ENCODE assay signal across 26 cellular contexts in the genomic region with DNA sequence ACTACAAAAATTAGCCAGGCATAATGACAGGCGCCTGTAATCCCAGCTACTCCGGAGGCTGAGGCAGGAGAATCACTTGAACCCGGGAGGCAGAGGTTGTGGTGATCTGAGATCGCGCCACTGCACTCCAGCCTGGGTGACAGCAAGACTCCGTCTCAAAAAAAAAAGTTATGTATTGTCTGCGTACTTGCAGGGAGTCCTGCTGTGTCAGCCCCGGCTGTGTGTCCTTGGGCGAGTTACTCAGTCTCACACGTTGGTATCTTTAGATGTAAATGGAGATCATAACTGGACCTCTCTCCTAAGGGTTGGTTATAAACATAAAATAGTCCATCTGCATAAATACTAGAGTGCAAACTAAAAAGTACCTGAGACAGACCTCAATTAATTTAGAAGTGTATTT. TPM values are rescaled to one million over a fixed set of nuclear protein-coding genes. Genes with fewer than 3 reads are reported as not detected.
DNase-seq lines count a peak whose midpoint lies in the region; ATAC-seq and TF ChIP-seq lines count a peak whose summit lies in the region.
"Had no signal": no experiment of that assay in that cellular context is flagged by ENCODE, and none has a peak within 500 bp of the region (broad histone marks: within the 10 kb centered on the region; RNA-seq: fewer than 3 reads in every experiment).

No MANE protein-coding gene starts in this region.

- peaks cover 11% of the 10 kb centered on the region for H3K36me3 Mint-ChIP-seq in activated naive CD8-positive, alpha-beta T cell treated with anti-CD3 and anti-CD28 coated beads, Interleukin-2, amount 10 ng/mL, durations not matched to agents 7 days and 5 days
- H3K36me3 Mint-ChIP-seq in activated naive CD8-positive, alpha-beta T cell treated with anti-CD3 and anti-CD28 coated beads, Interleukin-2, amount 50 U/mL, for 24 hours (ENCODE audit: low read depth): peaks cover 15% of the 10 kb centered on the region
- H3K36me3 Mint-ChIP-seq: naive B cell had no signal

- H2AFZ ChIP-seq in PC-9: no peak overlapping the region

- no peaks in the 10 kb centered on the region for H3K9me2 ChIP-seq in PC-9 (ENCODE audit: insufficient read depth)

- H3K27ac ChIP-seq in gastroesophageal sphincter (peak overlapping the region in 3 of 4 donors; percentile 76 to 86 (median 85)), skeletal muscle tissue (ENCODE audit: low read depth, low read length) (peak overlapping the region; percentile 93), PC-9 (no peak overlapping the region)
- H3K27ac ChIP-seq: brain microvascular endothelial cell, epithelial cell of prostate, KMS-11 had no signal

- H3K36me3 ChIP-seq in gastroesophageal sphincter (peaks cover 0 to 25% of the 10 kb centered on the region in 2 donors), skeletal muscle tissue (ENCODE audit: control insufficient read depth in 3 of 3, insufficient read depth in 3 of 3, low read length in 3 of 3) (peaks cover 9 to 16% (median 15%) of the 10 kb centered on the region in 3 donors), PC-9 (ENCODE audit: low read depth) (0 out of 2 replicates have a peak, but pooled peaks cover 6% of the 10 kb centered on the region)
- H3K36me3 ChIP-seq: MG63 had no signal

- peak overlapping the region in 2 of 3 donors; percentile 64 to 87 for H3K9ac ChIP-seq in skeletal muscle tissue (ENCODE audit: low read depth in 1 of 3, low read length in 3 of 3)
- H3K9ac ChIP-seq: KMS-11 had no signal

- no peaks in the 10 kb centered on the region for H3K27me3 ChIP-seq in gastroesophageal sphincter
- H3K27me3 ChIP-seq in skeletal muscle tissue (ENCODE audit: control insufficient read depth in 3 of 3, insufficient read depth in 3 of 3, low read length in 3 of 3): no peaks in the 10 kb centered on the region
- H3K27me3 ChIP-seq in PC-9 (ENCODE audit: insufficient read depth, low read depth): no peaks in the 10 kb centered on the region
- H3K27me3 ChIP-seq: brain microvascular endothelial cell, left lung, MG63, suprapubic skin had no signal

- intact Hi-C loops in PC-9 (cut with micrococcal nuclease; ENCODE audit: unreplicated experiment): no loop called here

- POLR2A ChIA-PET in activated naive CD8-positive, alpha-beta T cell treated with anti-CD3 and anti-CD28 coated beads, Interleukin-2, amount 10 ng/mL, durations not matched to agents 7 days and 5 days (lab: Charles Lee): no interaction called here
- POLR2A ChIA-PET in PC-9 (lab: Charles Lee; ENCODE audit: unreplicated experiment): no interaction called here
- POLR2A ChIA-PET in HEK293T (lab: Yijun Ruan, JAX): interaction anchor here (1.1 to 2.8 kb wide), 3 partner anchors 22 to 180 kb away, joined by 3 to 11 read pairs (median 4); a partner anchor contains a TSS

- no peak for TF ChIP-seq POLR2A in gastroesophageal sphincter (IDR thresholded peaks at IDR 0.05)

- no peak for ATAC-seq in activated naive CD8-positive, alpha-beta T cell treated with anti-CD3 and anti-CD28 coated beads, Interleukin-2, amount 10 ng/mL, durations not matched to agents 7 days and 5 days (ENCODE audit: low read depth)
- no peak for ATAC-seq in activated naive CD8-positive, alpha-beta T cell treated with anti-CD3 and anti-CD28 coated beads, Interleukin-2, amount 50 U/mL, for 24 hours
- ATAC-seq in gastroesophageal sphincter (no peak), HG03108 (IDR thresholded peaks at IDR 0.05; ENCODE audit: unreplicated experiment) (no peak)

- no peak overlapping the region for H3K4me3 Mint-ChIP-seq in activated naive CD8-positive, alpha-beta T cell treated with anti-CD3 and anti-CD28 coated beads, Interleukin-2, amount 10 ng/mL, durations not matched to agents 7 days and 5 days
- H3K4me3 Mint-ChIP-seq in activated naive CD8-positive, alpha-beta T cell treated with anti-CD3 and anti-CD28 coated beads, Interleukin-2, amount 50 U/mL, for 24 hours: no peak overlapping the region
- H3K4me3 Mint-ChIP-seq: activated T-cell treated with anti-CD3 and anti-CD28 coated beads, Interleukin-2, amount 50 U/mL, for 72 hours; CD4-positive, alpha-beta T cell; mesothelial cell of epicardium had no signal

- TF ChIP-seq CTCF in gastroesophageal sphincter (IDR thresholded peaks at IDR 0.05) (no peak), PC-9 (conservative IDR thresholded peaks at IDR 0.05) (no peak)

- H3F3A ChIP-seq in PC-9 (ENCODE audit: insufficient read depth, low read depth): no peaks in the 10 kb centered on the region

- BruUV-seq in PC-9 (replicated peaks; lab: Mats Ljungman, UMichigan): no TSS peak

- H3K79me2 ChIP-seq in PC-9 (ENCODE audit: low read depth): no peaks in the 10 kb centered on the region

- no peak overlapping the region for H3K27ac Mint-ChIP-seq in activated naive CD8-positive, alpha-beta T cell treated with anti-CD3 and anti-CD28 coated beads, Interleukin-2, amount 10 ng/mL, durations not matched to agents 7 days and 5 days
- H3K27ac Mint-ChIP-seq in activated naive CD8-positive, alpha-beta T cell treated with anti-CD3 and anti-CD28 coated beads, Interleukin-2, amount 50 U/mL, for 24 hours: no peak overlapping the region
- H3K27ac Mint-ChIP-seq: activated T-cell treated with anti-CD3 and anti-CD28 coated beads, Interleukin-2, amount 50 U/mL, for 72 hours; CD4-positive, alpha-beta T cell; mesothelial cell of epicardium had no signal

- peaks cover 5% of the 10 kb centered on the region for H3K9me3 Mint-ChIP-seq in activated naive CD8-positive, alpha-beta T cell treated with anti-CD3 and anti-CD28 coated beads, Interleukin-2, amount 10 ng/mL, durations not matched to agents 7 days and 5 days
- no peaks in the 10 kb centered on the region for H3K9me3 Mint-ChIP-seq in activated naive CD8-positive, alpha-beta T cell treated with anti-CD3 and anti-CD28 coated beads, Interleukin-2, amount 50 U/mL, for 24 hours
- H3K9me3 Mint-ChIP-seq: CD4-positive, alpha-beta T cell had no signal

- H3K4me1 Mint-ChIP-seq in activated naive CD8-positive, alpha-beta T cell treated with anti-CD3 and anti-CD28 coated beads, Interleukin-2, amount 10 ng/mL, durations not matched to agents 7 days and 5 days: peaks cover 9% of the 10 kb centered on the region
- H3K4me1 Mint-ChIP-seq in activated naive CD8-positive, alpha-beta T cell treated with anti-CD3 and anti-CD28 coated beads, Interleukin-2, amount 50 U/mL, for 24 hours: peaks cover 13% of the 10 kb centered on the region

- no peaks in the 10 kb centered on the region for H4K20me1 ChIP-seq in PC-9 (ENCODE audit: insufficient read depth)

- no peak for TF ChIP-seq EP300 in gastroesophageal sphincter (IDR thresholded peaks at IDR 0.05)

- 70 to 75% methylated on average over 5 to 7 of the region's 10 CpGs for WGBS in gastroesophageal sphincter (ENCODE audit: low coverage in 1 of 2), 2 donors

- CTCF ChIA-PET in PC-9 (lab: Charles Lee) (no interaction called here), HEK293T (lab: Yijun Ruan, JAX) (interaction anchor here (2.5 kb wide), 1 partner anchor 13 kb away, joined by 9 read pairs; no protein-coding TSS in a partner anchor)

- H3K4me3 ChIP-seq in gastroesophageal sphincter (no peak overlapping the region), skeletal muscle tissue (ENCODE audit: low read length in 3 of 3) (no peak overlapping the region), PC-9 (no peak overlapping the region)
- H3K4me3 ChIP-seq: left lung, MG63, skin epidermis, suprapubic skin had no signal

- H3K9me3 ChIP-seq in gastroesophageal sphincter (no peaks in the 10 kb centered on the region), skeletal muscle tissue (ENCODE audit: control insufficient read depth in 3 of 3, low read length in 3 of 3) (no peaks in the 10 kb centered on the region), PC-9 (ENCODE audit: insufficient read depth, low read depth) (no peaks in the 10 kb centered on the region)
- H3K9me3 ChIP-seq: MG63, suprapubic skin had no signal

- no peaks in the 10 kb centered on the region for H3K27me3 Mint-ChIP-seq in activated naive CD8-positive, alpha-beta T cell treated with anti-CD3 and anti-CD28 coated beads, Interleukin-2, amount 10 ng/mL, durations not matched to agents 7 days and 5 days
- H3K27me3 Mint-ChIP-seq in activated naive CD8-positive, alpha-beta T cell treated with anti-CD3 and anti-CD28 coated beads, Interleukin-2, amount 50 U/mL, for 24 hours: no peaks in the 10 kb centered on the region
- H3K27me3 Mint-ChIP-seq: CD4-positive, alpha-beta T cell; naive B cell had no signal

- H3K4me2 ChIP-seq in PC-9: no peak overlapping the region
- H3K4me2 ChIP-seq: KMS-11 had no signal

- DNase-seq in activated naive CD8-positive, alpha-beta T cell treated with anti-CD3 and anti-CD28 coated beads, Interleukin-2, amount 10 ng/mL, durations not matched to agents 7 days and 5 days: peak; percentile 17
- DNase-seq in activated naive CD8-positive, alpha-beta T cell treated with anti-CD3 and anti-CD28 coated beads, Interleukin-2, amount 50 U/mL, for 24 hours: no peak
- peak; percentile 49 for DNase-seq in RPMI7951 (ENCODE audit: low read depth)
- DNase-seq in PC-9: no peak
- no peak for DNase-seq in HEK293T (ENCODE audit: extremely low spot score)
- DNase-seq: activated CD4-positive, alpha-beta T cell treated with anti-CD3 and anti-CD28 coated beads, Interleukin-2, amount 50 U/mL, for 1 hour; activated CD4-positive, CD25-positive, alpha-beta regulatory T cell; activated T-cell treated with anti-CD3 and anti-CD28 coated beads, Interleukin-2, amount 50 U/mL, for 72 hours; CD4-positive, alpha-beta T cell; effector CD4-positive, alpha-beta T cell; glutamatergic neuron; MG63; naive B cell; NCI-H187; NCI-H510A; stimulated activated naive CD4-positive, alpha-beta T cell treated with Interleukin-2 at 50 U/mL for 16 hours had no signal

- H3K4me1 ChIP-seq in gastroesophageal sphincter (peaks cover 0 to 36% (median 13%) of the 10 kb centered on the region in 3 donors), skeletal muscle tissue (ENCODE audit: control insufficient read depth in 3 of 3, insufficient read depth in 3 of 3, low read length in 3 of 3) (peaks cover 16 to 40% (median 27%) of the 10 kb centered on the region in 3 donors), PC-9 (replicated peaks; ENCODE audit: insufficient read depth) (no peaks in the 10 kb centered on the region)

TF ChIP-seq in HEK293T, 16 proteins besides CTCF, POLR2A, EP300 and RAD21 (continues in another document):
- TF ChIP-seq, protein P1, sequence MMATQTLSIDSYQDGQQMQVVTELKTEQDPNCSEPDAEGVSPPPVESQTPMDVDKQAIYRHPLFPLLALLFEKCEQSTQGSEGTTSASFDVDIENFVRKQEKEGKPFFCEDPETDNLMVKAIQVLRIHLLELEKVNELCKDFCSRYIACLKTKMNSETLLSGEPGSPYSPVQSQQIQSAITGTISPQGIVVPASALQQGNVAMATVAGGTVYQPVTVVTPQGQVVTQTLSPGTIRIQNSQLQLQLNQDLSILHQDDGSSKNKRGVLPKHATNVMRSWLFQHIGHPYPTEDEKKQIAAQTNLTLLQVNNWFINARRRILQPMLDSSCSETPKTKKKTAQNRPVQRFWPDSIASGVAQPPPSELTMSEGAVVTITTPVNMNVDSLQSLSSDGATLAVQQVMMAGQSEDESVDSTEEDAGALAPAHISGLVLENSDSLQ (IDR thresholded peaks at IDR 0.05): no peak
- TF ChIP-seq TARDBP (IDR thresholded peaks at IDR 0.05): no peak

RNA-seq across cellular contexts. Expression of a gene that starts 22.7 kb away (rescaled TPM):
- total RNA-seq in activated naive CD8-positive, alpha-beta T cell treated with anti-CD3 and anti-CD28 coated beads, Interleukin-2, amount 10 ng/mL, durations not matched to agents 7 days and 5 days: 10 to 100 TPM; 44.5 to 52.3 TPM
- total RNA-seq in RPMI7951 (2014; rRNA removed; shearing (Covaris generic)): 23.3 and 28.4 TPM in 2 replicates
- 10 to 100 TPM; 42.5 to 54.2 (median 45.0) TPM for total RNA-seq in gastroesophageal sphincter
- 40.2 TPM for total RNA-seq in skeletal muscle tissue
- total RNA-seq in PC-9 (2021): 41.6 and 46.2 TPM in 2 replicates

Comparison
In these comparisons a context has a peak if more than half of its experiments do, and no peak if none do; other contexts are left out.
1. DNase-seq: peak in activated naive CD8-positive, alpha-beta T cell treated with anti-CD3 and anti-CD28 coated beads, Interleukin-2, amount 10 ng/mL, durations not matched to agents 7 days and 5 days (single experiment) and RPMI7951 (single experiment); none in activated naive CD8-positive, alpha-beta T cell treated with anti-CD3 and anti-CD28 coated beads, Interleukin-2, amount 50 U/mL, for 24 hours (single experiment), PC-9 (0 of 2) and HEK293T (single experiment).